In the genomic region with DNA sequence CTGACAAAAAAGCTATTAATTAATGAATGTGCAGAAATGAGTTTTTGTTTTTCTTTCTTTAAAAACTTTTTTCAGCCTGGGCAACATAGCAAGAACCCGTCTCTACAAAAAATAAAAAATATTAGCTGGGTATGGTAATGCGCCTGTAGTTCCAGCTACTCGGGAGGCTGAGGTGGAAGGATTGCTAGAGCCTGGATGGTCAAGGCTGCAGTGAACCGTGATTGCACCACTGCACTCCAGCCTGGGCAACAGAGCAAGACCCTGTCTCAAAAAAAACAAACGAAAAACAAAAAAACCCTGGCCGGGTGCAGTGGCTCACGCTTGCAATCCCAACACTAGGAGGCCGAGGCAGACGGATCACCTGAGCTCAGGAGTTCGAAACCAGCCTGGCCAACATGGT, we compare ENCODE assay signal across 1 cellular context.
TF ChIP-seq lines count a peak whose summit lies in the region.

No MANE protein-coding gene starts in this region.

TF ChIP-seq in HepG2, 621 proteins besides CTCF, POLR2A, EP300 and RAD21:
- TF ChIP-seq SKIL (CRISPR knock-in tag; IDR thresholded peaks at IDR 0.05; ENCODE audit: borderline replicate concordance): no peak
- TF ChIP-seq NFYC (CRISPR knock-in tag; IDR thresholded peaks at IDR 0.05): no peak
- TF ChIP-seq, protein P1, sequence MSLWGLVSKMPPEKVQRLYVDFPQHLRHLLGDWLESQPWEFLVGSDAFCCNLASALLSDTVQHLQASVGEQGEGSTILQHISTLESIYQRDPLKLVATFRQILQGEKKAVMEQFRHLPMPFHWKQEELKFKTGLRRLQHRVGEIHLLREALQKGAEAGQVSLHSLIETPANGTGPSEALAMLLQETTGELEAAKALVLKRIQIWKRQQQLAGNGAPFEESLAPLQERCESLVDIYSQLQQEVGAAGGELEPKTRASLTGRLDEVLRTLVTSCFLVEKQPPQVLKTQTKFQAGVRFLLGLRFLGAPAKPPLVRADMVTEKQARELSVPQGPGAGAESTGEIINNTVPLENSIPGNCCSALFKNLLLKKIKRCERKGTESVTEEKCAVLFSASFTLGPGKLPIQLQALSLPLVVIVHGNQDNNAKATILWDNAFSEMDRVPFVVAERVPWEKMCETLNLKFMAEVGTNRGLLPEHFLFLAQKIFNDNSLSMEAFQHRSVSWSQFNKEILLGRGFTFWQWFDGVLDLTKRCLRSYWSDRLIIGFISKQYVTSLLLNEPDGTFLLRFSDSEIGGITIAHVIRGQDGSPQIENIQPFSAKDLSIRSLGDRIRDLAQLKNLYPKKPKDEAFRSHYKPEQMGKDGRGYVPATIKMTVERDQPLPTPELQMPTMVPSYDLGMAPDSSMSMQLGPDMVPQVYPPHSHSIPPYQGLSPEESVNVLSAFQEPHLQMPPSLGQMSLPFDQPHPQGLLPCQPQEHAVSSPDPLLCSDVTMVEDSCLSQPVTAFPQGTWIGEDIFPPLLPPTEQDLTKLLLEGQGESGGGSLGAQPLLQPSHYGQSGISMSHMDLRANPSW (CRISPR knock-in tag; IDR thresholded peaks at IDR 0.05; ENCODE audit: borderline replicate concordance): no peak
- TF ChIP-seq ZNF121 (CRISPR knock-in tag; IDR thresholded peaks at IDR 0.05): 0 out of 2 replicates have a peak, but pooled peaks have one; percentile 44
- TF ChIP-seq ZBTB14 (CRISPR knock-in tag; IDR thresholded peaks at IDR 0.05): no peak
- TF ChIP-seq ATM (IDR thresholded peaks at IDR 0.05; ENCODE audit: borderline replicate concordance): no peak
- TF ChIP-seq MTF1 (CRISPR knock-in tag; IDR thresholded peaks at IDR 0.05): no peak
- no peak for TF ChIP-seq TRIM22 (IDR thresholded peaks at IDR 0.05)
- TF ChIP-seq, protein P2, sequence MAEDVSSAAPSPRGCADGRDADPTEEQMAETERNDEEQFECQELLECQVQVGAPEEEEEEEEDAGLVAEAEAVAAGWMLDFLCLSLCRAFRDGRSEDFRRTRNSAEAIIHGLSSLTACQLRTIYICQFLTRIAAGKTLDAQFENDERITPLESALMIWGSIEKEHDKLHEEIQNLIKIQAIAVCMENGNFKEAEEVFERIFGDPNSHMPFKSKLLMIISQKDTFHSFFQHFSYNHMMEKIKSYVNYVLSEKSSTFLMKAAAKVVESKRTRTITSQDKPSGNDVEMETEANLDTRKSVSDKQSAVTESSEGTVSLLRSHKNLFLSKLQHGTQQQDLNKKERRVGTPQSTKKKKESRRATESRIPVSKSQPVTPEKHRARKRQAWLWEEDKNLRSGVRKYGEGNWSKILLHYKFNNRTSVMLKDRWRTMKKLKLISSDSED (CRISPR knock-in tag; IDR thresholded peaks at IDR 0.05): no peak
